35 cellular contexts compared by ENCODE assay signal in the genomic region with DNA sequence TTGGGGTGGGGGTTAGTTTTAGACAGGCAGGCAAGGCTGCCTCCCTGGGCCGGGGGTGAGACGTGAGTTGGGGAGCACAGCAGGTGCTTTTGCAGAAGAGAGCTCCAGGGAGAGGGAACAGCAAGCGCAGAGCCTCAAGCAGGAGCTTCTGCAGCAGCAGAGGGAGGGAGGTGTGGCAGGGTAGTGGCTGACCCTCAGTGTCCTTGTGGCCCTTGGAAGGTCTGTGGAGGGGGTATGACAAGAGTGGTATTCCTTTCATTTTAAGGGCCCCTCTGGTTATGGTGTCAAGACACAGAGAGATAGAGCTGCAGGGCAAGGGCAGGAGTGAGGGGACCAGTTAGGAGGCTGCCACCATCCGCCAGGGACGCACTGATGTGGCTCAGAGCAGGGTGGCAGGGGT.
"Had no signal": no experiment of that assay in that cellular context is flagged by ENCODE, and none has a peak within 500 bp of the region (broad histone marks: within the 10 kb centered on the region; RNA-seq: fewer than 3 reads in every experiment).

No MANE protein-coding gene starts in this region.

- H3K4me2 ChIP-seq: KMS-11 had no signal

- H3K27me3 ChIP-seq: MG63 had no signal

- H3K9me3 ChIP-seq: MG63 had no signal

- H3K36me3 ChIP-seq: MG63 had no signal

- H3K4me3 ChIP-seq: MG63 had no signal

- H3K9ac ChIP-seq: KMS-11 had no signal

- DNase-seq: Karpas-422, Kasumi-1, KBM-7, KG1, MG63, MM.1S, MV-4-11, NCI-H1048, NCI-H1092, NCI-H1092 treated with DMSO at 0.1 percent for 48 hours, NCI-H1105, NCI-H1105 treated with DMSO at 0.1 percent for 48 hours, NCI-H1417, NCI-H1417 treated with DMSO at 0.1 percent for 48 hours, NCI-H1436, NCI-H1436 treated with DMSO at 0.1 percent for 48 hours, NCI-H146, NCI-H1694, NCI-H1694 treated with DMSO at 0.1 percent for 48 hours, NCI-H187, NCI-H187 treated with DMSO at 0.1 percent for 48 hours, NCI-H1930, NCI-H2029, NCI-H2029 treated with DMSO at 0.1 percent for 48 hours, NCI-H2081, NCI-H2081 treated with DMSO at 0.1 percent for 48 hours, NCI-H2107, NCI-H2171, NCI-H2171 treated with DMSO at 0.1 percent for 48 hours, NCI-H2227 treated with DMSO at 0.1 percent for 48 hours, NCI-H226, NCI-H345, NCI-H446, NCI-H446 treated with DMSO at 0.1 percent for 48 hours had no signal

- H3K27ac ChIP-seq: KMS-11 had no signal
